In genomic region chr10:85145966-85146365, GRCh38 we compare ENCODE assay signal across 20 cellular contexts.
"Had no signal": no experiment of that assay in that cellular context is flagged by ENCODE, and none has a peak within 500 bp of the region (broad histone marks: within the 10 kb centered on the region; RNA-seq: fewer than 3 reads in every experiment).

No MANE protein-coding gene starts in this region.

- H3K4me3 ChIP-seq: coronary artery, dorsolateral prefrontal cortex, esophagus squamous epithelium, gastrocnemius medialis, left ventricle myocardium inferior, lower lobe of right lung, mucosa of descending colon had no signal

- H3K27me3 ChIP-seq: esophagus squamous epithelium, gastrocnemius medialis had no signal

- H3K4me3 Mint-ChIP-seq: mesothelial cell of epicardium, naive B cell had no signal

- H3K4me1 ChIP-seq: esophagus squamous epithelium, gastrocnemius medialis, left ventricle myocardium inferior had no signal

- H3K36me3 ChIP-seq: esophagus squamous epithelium, gastrocnemius medialis, left ventricle myocardium inferior, lower lobe of right lung had no signal

- H3K27ac Mint-ChIP-seq: mesothelial cell of epicardium, naive B cell had no signal

- H3K4me1 Mint-ChIP-seq: mesothelial cell of epicardium, naive B cell had no signal

- H3K27ac ChIP-seq: coronary artery, dorsolateral prefrontal cortex, esophagus squamous epithelium, gastrocnemius medialis, left ventricle myocardium inferior, lower lobe of right lung had no signal

- ATAC-seq: gastrocnemius medialis, left cardiac atrium, lower lobe of right lung, mucosa of descending colon had no signal

- DNase-seq: cerebellar nuclear complex; dermis blood vessel endothelial cell; dorsolateral prefrontal cortex; effector CD4-positive, alpha-beta T cell; effector memory CD4-positive, alpha-beta T cell; esophagus squamous epithelium; foreskin fibroblast; foreskin melanocyte; gastrocnemius medialis; glutamatergic neuron; head of caudate nucleus; hippocampal formation; left cardiac atrium; left ventricle myocardium inferior; lower lobe of right lung; mesenchymal stem cell; mucosa of descending colon; naive B cell had no signal

- H3K9me3 ChIP-seq: esophagus squamous epithelium, gastrocnemius medialis, left ventricle myocardium inferior, lower lobe of right lung, mucosa of descending colon had no signal

- H3K36me3 Mint-ChIP-seq: mesothelial cell of epicardium, naive B cell had no signal
